1 cellular context compared by ENCODE assay signal in genomic region chr11:22466809-22467208, GRCh38.
TF ChIP-seq lines count a peak whose summit lies in the region.

No MANE protein-coding gene starts in this region.

TF ChIP-seq in H1, 55 proteins besides CTCF, POLR2A, EP300 and RAD21:
- no peak for TF ChIP-seq TEAD4 (IDR thresholded peaks at IDR 0.05; ENCODE audit: low read depth, low read length)
- TF ChIP-seq NANOG (IDR thresholded peaks at IDR 0.05; ENCODE audit: insufficient read depth, low read depth, low read length, poor library complexity, severe bottlenecking), result no peak
- TF ChIP-seq E2F6 (IDR thresholded peaks at IDR 0.05), result no peak
- TF ChIP-seq MAX (IDR thresholded peaks at IDR 0.05), result no peak
- no peak for TF ChIP-seq SIRT6 (IDR thresholded peaks at IDR 0.05; ENCODE audit: low read length)
